ENCODE assay signal across 34 cellular contexts in genomic region chr12:106705971-106706370, GRCh38.
"Had no signal": no experiment of that assay in that cellular context is flagged by ENCODE, and none has a peak within 500 bp of the region (broad histone marks: within the 10 kb centered on the region; RNA-seq: fewer than 3 reads in every experiment).

No MANE protein-coding gene starts in this region.

- H3K4me2 ChIP-seq: KMS-11 had no signal

- DNase-seq: Karpas-422, Kasumi-1, MG63, MM.1S, MV-4-11, NCI-H1048, NCI-H1092, NCI-H1092 treated with DMSO at 0.1 percent for 48 hours, NCI-H1105, NCI-H1105 treated with DMSO at 0.1 percent for 48 hours, NCI-H1417, NCI-H1417 treated with DMSO at 0.1 percent for 48 hours, NCI-H1436, NCI-H1436 treated with DMSO at 0.1 percent for 48 hours, NCI-H146, NCI-H1694, NCI-H1694 treated with DMSO at 0.1 percent for 48 hours, NCI-H187, NCI-H187 treated with DMSO at 0.1 percent for 48 hours, NCI-H1930, NCI-H2029, NCI-H2029 treated with DMSO at 0.1 percent for 48 hours, NCI-H2081, NCI-H2081 treated with DMSO at 0.1 percent for 48 hours, NCI-H2107, NCI-H2171, NCI-H2171 treated with DMSO at 0.1 percent for 48 hours, NCI-H2227 treated with DMSO at 0.1 percent for 48 hours, NCI-H226, NCI-H345, NCI-H446, NCI-H446 treated with DMSO at 0.1 percent for 48 hours, NCI-H510A had no signal

- H3K9ac ChIP-seq: KMS-11 had no signal

- H3K9me3 ChIP-seq: MG63 had no signal

- H3K36me3 ChIP-seq: MG63 had no signal

- H3K27me3 ChIP-seq: MG63 had no signal

- H3K27ac ChIP-seq: KMS-11 had no signal

- H3K4me3 ChIP-seq: MG63 had no signal
